Comparison of ENCODE assay signal across 8 cellular contexts in genomic region chr17:79842656-79843474, GRCh38. TPM values are rescaled to one million over a fixed set of nuclear protein-coding genes. Genes with fewer than 3 reads are reported as not detected.
DNase-seq lines count a peak whose midpoint lies in the region; ATAC-seq, FAIRE-seq and TF ChIP-seq lines count a peak whose summit lies in the region.

No MANE protein-coding gene starts in this region.

- TF ChIP-seq POLR2A in H54 (IDR thresholded peaks at IDR 0.05; ENCODE audit: low read depth, low read length), result no peak

- no peak overlapping the region for H4K8ac ChIP-seq in trophoblast cell (ENCODE audit: low read depth, low read length)

- H3K27ac ChIP-seq in trophoblast cell (ENCODE audit: low read depth, low read length), result no peak overlapping the region

- peak overlapping the region; percentile 90 for H3K4me2 ChIP-seq in trophoblast cell (ENCODE audit: low read length)

- H3K18ac ChIP-seq in trophoblast cell (ENCODE audit: low read length), result no peak overlapping the region

- no peak for TF ChIP-seq CTCF in choroid plexus epithelial cell (conservative IDR thresholded peaks at IDR 0.05; ENCODE audit: low read depth, low read length)

- WGBS in trophoblast cell (ENCODE audit: extremely low coverage, insufficient coverage, insufficient read length), result no CpG with 5 or more reads among the region's 66 CpGs

- H3K4me3 ChIP-seq in choroid plexus epithelial cell (ENCODE audit: low read depth, low read length) (peak overlapping the region; percentile 56), trophoblast cell (ENCODE audit: low read depth, low read length) (no peak overlapping the region)

- H3K36me3 ChIP-seq in trophoblast cell (ENCODE audit: control insufficient read depth in 1 of 2, insufficient read depth in 2 of 2, low read length in 2 of 2), result no peaks in the 10 kb centered on the region

- peaks cover 11% of the 10 kb centered on the region for H3K9me3 ChIP-seq in trophoblast cell (ENCODE audit: insufficient read depth, low read depth, low read length)

- H4K12ac ChIP-seq in trophoblast cell (ENCODE audit: low read depth, low read length), result no peak overlapping the region

- no peak overlapping the region for H3K14ac ChIP-seq in trophoblast cell (ENCODE audit: low read length)

- FAIRE-seq in H54 (lab: Jason Lieb, UNC), result no peak

- peaks cover 4% of the 10 kb centered on the region for H3K79me2 ChIP-seq in trophoblast cell (ENCODE audit: control insufficient read depth, insufficient read depth, low read length, poor library complexity)

- H2AFZ ChIP-seq in trophoblast cell (ENCODE audit: insufficient read depth, low read length, poor library complexity), result peak overlapping the region; percentile 78

- H2BK12ac ChIP-seq in trophoblast cell (ENCODE audit: low read length), result no peak overlapping the region

- no peak overlapping the region for H2BK120ac ChIP-seq in trophoblast cell (ENCODE audit: insufficient read depth, low read length, poor library complexity)

- H2BK5ac ChIP-seq in trophoblast cell (ENCODE audit: low read depth, low read length, poor library complexity), result no peak overlapping the region

- ATAC-seq in HG03354 (IDR thresholded peaks at IDR 0.05; ENCODE audit: poor library complexity, severe bottlenecking, unreplicated experiment) (no peak), left lobe of liver (no peak)

- H3K4ac ChIP-seq in trophoblast cell (ENCODE audit: low read depth, low read length), result no peak overlapping the region

- peaks cover 26 to 30% of the 10 kb centered on the region in 2 experiments for H3K4me1 ChIP-seq in trophoblast cell (ENCODE audit: control insufficient read depth in 1 of 2, insufficient read depth in 2 of 2, low read length in 2 of 2)

- H2AK5ac ChIP-seq in trophoblast cell (ENCODE audit: low read length), result no peak overlapping the region

- no peak overlapping the region for H3K9ac ChIP-seq in trophoblast cell (ENCODE audit: low read length)

- H3K79me1 ChIP-seq in trophoblast cell (ENCODE audit: low read length), result peaks cover 5% of the 10 kb centered on the region

- peaks cover 59% of the 10 kb centered on the region for H3K27me3 ChIP-seq in trophoblast cell (ENCODE audit: insufficient read depth, low read length)

- no peak overlapping the region for H3K23ac ChIP-seq in trophoblast cell (ENCODE audit: low read length)

- peak; percentile 66 for DNase-seq in DMS53 (lab: John Stamatoyannopoulos, UW)
- DNase-seq in NCI-H146 treated with DMSO at 0.1 percent for 48 hours (lab: John Stamatoyannopoulos, UW; ENCODE audit: unreplicated experiment), result peak; percentile 12
- DNase-seq in choroid plexus epithelial cell (ENCODE audit: low read depth), result no peak
- no peak for DNase-seq in trophoblast cell
- no peak for DNase-seq in SKM-1 (lab: John Stamatoyannopoulos, UW; ENCODE audit: unreplicated experiment)
- no peak for DNase-seq in H54 (ENCODE audit: insufficient read length, low spot score)
- DNase-seq in left lobe of liver (ENCODE audit: low spot score), result no peak

- H4K91ac ChIP-seq in trophoblast cell (ENCODE audit: low read depth, low read length), result no peak overlapping the region

RNA-seq across cellular contexts. Expression of gene CBX4, which starts 3.6 kb away (rescaled TPM):
- polyA plus RNA-seq in trophoblast cell (2013), result 17.8 and 20.5 TPM in 2 replicates
- total RNA-seq in left lobe of liver, result 14.8 TPM

RNA-seq across cellular contexts. Expression of gene CBX8, which starts 46.0 kb away (rescaled TPM):
- polyA plus RNA-seq in trophoblast cell (2013), result 1.2 and 1.5 TPM in 2 replicates
- 3.7 TPM for total RNA-seq in left lobe of liver

Comparison
In these comparisons a context has a peak if more than half of its experiments do, and no peak if none do; other contexts are left out.
1. DNase-seq: peak in DMS53 (single experiment) and NCI-H146 treated with DMSO at 0.1 percent for 48 hours (single experiment); none in choroid plexus epithelial cell (single experiment), trophoblast cell (0 of 2), SKM-1 (single experiment), H54 (single experiment) and left lobe of liver (single experiment).